10 cellular contexts compared by ENCODE assay signal in the genomic region with DNA sequence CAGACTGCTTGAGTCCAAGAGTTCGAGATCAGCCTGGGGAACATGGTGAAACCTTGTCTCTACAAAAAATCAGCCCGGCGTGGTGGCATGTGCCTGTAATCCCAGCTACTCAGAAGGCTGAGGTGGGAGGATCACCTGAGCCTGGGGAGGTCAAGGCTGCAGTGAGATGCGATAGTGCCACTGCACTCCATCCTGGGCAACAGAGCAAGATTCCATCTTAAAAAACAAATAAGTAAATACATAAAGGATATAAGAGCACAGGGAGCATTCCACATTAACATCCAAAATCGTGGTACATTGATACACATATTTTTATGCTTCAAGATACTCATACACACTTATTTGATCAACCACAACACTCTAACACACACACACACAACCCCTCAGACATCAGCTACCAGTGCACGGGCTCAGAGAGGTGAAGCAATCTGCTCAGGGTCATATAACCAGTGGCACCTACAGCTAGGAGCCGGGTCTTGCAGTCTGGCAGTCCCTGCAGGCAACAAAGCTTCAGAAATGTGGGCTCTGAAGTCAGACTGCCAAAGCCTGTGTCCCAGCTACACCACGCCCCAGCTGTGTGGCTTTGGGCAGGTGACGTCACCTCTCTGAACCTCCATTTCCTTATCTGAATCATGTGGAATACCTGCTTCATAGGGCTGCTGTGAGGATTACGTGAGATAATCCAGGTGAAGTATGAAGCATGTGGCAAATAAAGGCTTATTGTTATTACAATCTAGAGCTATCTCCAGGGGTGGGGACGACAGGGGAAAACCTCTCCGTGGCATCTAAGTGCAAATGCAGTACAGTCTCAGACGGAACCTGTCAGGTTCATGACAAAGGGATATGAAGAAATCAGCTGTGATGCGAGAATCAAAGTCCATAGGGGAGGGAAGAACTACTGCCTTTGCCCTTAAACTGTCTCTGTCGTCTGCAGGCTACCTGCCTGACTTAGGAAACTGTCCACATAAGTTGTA. TPM values are rescaled to one million over a fixed set of nuclear protein-coding genes. Genes with fewer than 3 reads are reported as not detected.
DNase-seq lines count a peak whose midpoint lies in the region; ATAC-seq, FAIRE-seq and TF ChIP-seq lines count a peak whose summit lies in the region.
"Had no signal": no experiment of that assay in that cellular context is flagged by ENCODE, and none has a peak within 500 bp of the region (broad histone marks: within the 10 kb centered on the region; RNA-seq: fewer than 3 reads in every experiment).

No MANE protein-coding gene starts in this region.

- H3K27me3 Mint-ChIP-seq in Calu3 (ENCODE audit: unreplicated experiment) = no peaks in the 10 kb centered on the region
- peaks cover 40% of the 10 kb centered on the region for H3K27me3 Mint-ChIP-seq in T-helper 1 cell treated with Interleukin-12 subunit alpha and Interleukin-12 subunit beta and Interleukin-4 antibody, amounts not matched to agents 30 μg/mL and 1 μg/mL, for 36 hours (ENCODE audit: low read depth)
- peaks cover 6% of the 10 kb centered on the region for H3K27me3 Mint-ChIP-seq in activated naive CD8-positive, alpha-beta T cell treated with anti-CD3 and anti-CD28 coated beads, Interleukin-2, amount 10 ng/mL, durations not matched to agents 7 days and 5 days

- H3K27me3 ChIP-seq in small intestine (ENCODE audit: control insufficient read depth in 2 of 2, insufficient read depth in 2 of 2, low read length in 2 of 2) (peaks cover 0 to 5% of the 10 kb centered on the region in 2 donors), MG63 (no peaks in the 10 kb centered on the region; the same call in 1 of the 2 replicates)

- H3K27ac ChIP-seq in small intestine (ENCODE audit: low read depth in 1 of 2, low read length in 1 of 2) = peak overlapping the region; percentile 73 to 88

- H3K4me3 ChIP-seq in small intestine (ENCODE audit: low read depth in 1 of 2, low read length in 2 of 2) (no peak overlapping the region), MG63 (no peak overlapping the region)

- peaks cover 21% of the 10 kb centered on the region for H3K36me3 Mint-ChIP-seq in Calu3 (ENCODE audit: insufficient read depth, unreplicated experiment)
- no peaks in the 10 kb centered on the region for H3K36me3 Mint-ChIP-seq in T-helper 1 cell treated with Interleukin-12 subunit alpha and Interleukin-12 subunit beta and Interleukin-4 antibody, amounts not matched to agents 30 μg/mL and 1 μg/mL, for 36 hours (ENCODE audit: low read depth)
- H3K36me3 Mint-ChIP-seq in activated naive CD8-positive, alpha-beta T cell treated with anti-CD3 and anti-CD28 coated beads, Interleukin-2, amount 10 ng/mL, durations not matched to agents 7 days and 5 days = peaks cover 2% of the 10 kb centered on the region

- DNase-seq in Calu3 (peak; percentile 82), small intestine (peak; percentile 97), dedifferentiated amniotic fluid mesenchymal stem cell (ENCODE audit: extremely low spot score) (no peak), MG63 (no peak), NCI-H226 (no peak), hypothalamus (lab: John Stamatoyannopoulos, UW) (no peak)
- DNase-seq in activated naive CD8-positive, alpha-beta T cell treated with anti-CD3 and anti-CD28 coated beads, Interleukin-2, amount 10 ng/mL, durations not matched to agents 7 days and 5 days = peak; percentile 72

- peaks cover 0 to 9% of the 10 kb centered on the region in 2 donors for H3K4me1 ChIP-seq in small intestine (ENCODE audit: control insufficient read depth in 2 of 2, insufficient read depth in 1 of 2, low read depth in 1 of 2, low read length in 1 of 2)

- CTCF ChIA-PET in Calu3 (lab: Charles Lee) = interaction anchor here (0.5 to 1.4 kb wide), 10 partner anchors 8 to 394 kb away, joined by 3 to 8 read pairs (median 4); partner anchors contain the start of gene CEP85

- FAIRE-seq in small intestine (lab: Jason Lieb, UNC) = no peak

- intact Hi-C loops in Calu3 (cut with micrococcal nuclease; ENCODE audit: unreplicated experiment) = no loop called here

- POLR2A ChIA-PET in activated naive CD8-positive, alpha-beta T cell treated with anti-CD3 and anti-CD28 coated beads, Interleukin-2, amount 10 ng/mL, durations not matched to agents 7 days and 5 days (lab: Charles Lee) = interaction anchor here (0.6 to 1.9 kb wide), 15 partner anchors 9 to 243 kb away, joined by 3 to 17 read pairs (median 4); no protein-coding TSS in a partner anchor

- peak overlapping the region; percentile 83 for H3K27ac Mint-ChIP-seq in Calu3 (ENCODE audit: unreplicated experiment)
- H3K27ac Mint-ChIP-seq in T-helper 1 cell treated with Interleukin-12 subunit alpha and Interleukin-12 subunit beta and Interleukin-4 antibody, amounts not matched to agents 30 μg/mL and 1 μg/mL, for 36 hours = peak overlapping the region; percentile 65
- H3K27ac Mint-ChIP-seq in activated naive CD8-positive, alpha-beta T cell treated with anti-CD3 and anti-CD28 coated beads, Interleukin-2, amount 10 ng/mL, durations not matched to agents 7 days and 5 days = peak overlapping the region; percentile 76

- no peak for TF ChIP-seq CTCF in Calu3 (IDR thresholded peaks at IDR 0.05; ENCODE audit: unreplicated experiment)

- 25 to 47% (median 30%) methylated on average over 15 of the region's 15 CpGs for WGBS in small intestine, 3 donors

- H3K4me1 Mint-ChIP-seq in Calu3 (ENCODE audit: low read depth, unreplicated experiment) = peaks cover 46% of the 10 kb centered on the region
- H3K4me1 Mint-ChIP-seq in T-helper 1 cell treated with Interleukin-12 subunit alpha and Interleukin-12 subunit beta and Interleukin-4 antibody, amounts not matched to agents 30 μg/mL and 1 μg/mL, for 36 hours (ENCODE audit: low read depth) = peaks cover 40% of the 10 kb centered on the region
- peaks cover 46% of the 10 kb centered on the region for H3K4me1 Mint-ChIP-seq in activated naive CD8-positive, alpha-beta T cell treated with anti-CD3 and anti-CD28 coated beads, Interleukin-2, amount 10 ng/mL, durations not matched to agents 7 days and 5 days

- H3K36me3 ChIP-seq in small intestine (ENCODE audit: control insufficient read depth in 2 of 2, insufficient read depth in 2 of 2, low read length in 2 of 2) (no peaks in the 10 kb centered on the region), MG63 (no peaks in the 10 kb centered on the region)

- ATAC-seq in activated naive CD8-positive, alpha-beta T cell treated with anti-CD3 and anti-CD28 coated beads, Interleukin-2, amount 10 ng/mL, durations not matched to agents 7 days and 5 days (ENCODE audit: low read depth) = peak; percentile 86

- TSS peak; percentile 75 for BruUV-seq in Calu3 (replicated peaks; lab: Mats Ljungman, UMichigan)

- H3K9me3 ChIP-seq in small intestine (ENCODE audit: control insufficient read depth, low read depth) (no peaks in the 10 kb centered on the region), MG63 (no peaks in the 10 kb centered on the region)

- peak overlapping the region; percentile 64 for H3K4me3 Mint-ChIP-seq in Calu3 (ENCODE audit: low read depth, unreplicated experiment)
- peak overlapping the region; percentile 43 for H3K4me3 Mint-ChIP-seq in T-helper 1 cell treated with Interleukin-12 subunit alpha and Interleukin-12 subunit beta and Interleukin-4 antibody, amounts not matched to agents 30 μg/mL and 1 μg/mL, for 36 hours
- peak overlapping the region; percentile 63 for H3K4me3 Mint-ChIP-seq in activated naive CD8-positive, alpha-beta T cell treated with anti-CD3 and anti-CD28 coated beads, Interleukin-2, amount 10 ng/mL, durations not matched to agents 7 days and 5 days

- no peaks in the 10 kb centered on the region for H3K9me3 Mint-ChIP-seq in Calu3 (ENCODE audit: low read depth, unreplicated experiment)
- H3K9me3 Mint-ChIP-seq in T-helper 1 cell treated with Interleukin-12 subunit alpha and Interleukin-12 subunit beta and Interleukin-4 antibody, amounts not matched to agents 30 μg/mL and 1 μg/mL, for 36 hours = no peaks in the 10 kb centered on the region
- H3K9me3 Mint-ChIP-seq in activated naive CD8-positive, alpha-beta T cell treated with anti-CD3 and anti-CD28 coated beads, Interleukin-2, amount 10 ng/mL, durations not matched to agents 7 days and 5 days = no peaks in the 10 kb centered on the region

RNA-seq across cellular contexts. Expression of gene CRYBG2, which starts 4.8 kb away (rescaled TPM):
- total RNA-seq in Calu3 (2022) = 6.4 and 17.6 TPM in 2 replicates
- total RNA-seq in activated naive CD8-positive, alpha-beta T cell treated with anti-CD3 and anti-CD28 coated beads, Interleukin-2, amount 10 ng/mL, durations not matched to agents 7 days and 5 days = 10 to 100 TPM in 1 of 2 experiments, 1 to 10 TPM in 1; 7.9 to 10.3 TPM
- 100 to 1,000 TPM in 2 of 3 donors, 1 to 10 TPM in 1; 6.7 to 267 (median 121) TPM for polyA plus RNA-seq in small intestine
- total RNA-seq in MG63 (2014; rRNA removed; shearing (Covaris generic); ENCODE audit: low replicate concordance) = not detected in 2 replicates

RNA-seq across cellular contexts. Expression of gene ZNF683, which starts 13.9 kb away (rescaled TPM):
- total RNA-seq in Calu3 (2022) = not detected in 2 replicates
- 1 to 10 TPM; 9.3 to 9.9 TPM for total RNA-seq in activated naive CD8-positive, alpha-beta T cell treated with anti-CD3 and anti-CD28 coated beads, Interleukin-2, amount 10 ng/mL, durations not matched to agents 7 days and 5 days
- polyA plus RNA-seq in small intestine = under 1 TPM in 1 of 3 donors, not detected in 2; 0.07 TPM
- total RNA-seq in MG63 (2014; rRNA removed; shearing (Covaris generic); ENCODE audit: low replicate concordance) = not detected in 2 replicates
- total RNA-seq: mesenteric fat pad had no signal

RNA-seq across cellular contexts. Expression of gene CD52, which starts 40.9 kb away (rescaled TPM):
- total RNA-seq in Calu3 (2022) = not detected in 2 replicates
- 1,000 to 10,000 TPM; 1,078 to 1,088 TPM for total RNA-seq in activated naive CD8-positive, alpha-beta T cell treated with anti-CD3 and anti-CD28 coated beads, Interleukin-2, amount 10 ng/mL, durations not matched to agents 7 days and 5 days
- 100 to 1,000 TPM in 1 of 3 donors, 10 to 100 TPM in 2; 31.1 to 116 (median 42.5) TPM for polyA plus RNA-seq in small intestine
- not detected in 2 replicates for total RNA-seq in MG63 (2014; rRNA removed; shearing (Covaris generic); ENCODE audit: low replicate concordance)

RNA-seq across cellular contexts. Expression of gene LIN28A, which starts 51.9 kb away (rescaled TPM):
- total RNA-seq in Calu3 (2022) = not detected in 2 replicates
- not detected for total RNA-seq in activated naive CD8-positive, alpha-beta T cell treated with anti-CD3 and anti-CD28 coated beads, Interleukin-2, amount 10 ng/mL, durations not matched to agents 7 days and 5 days
- polyA plus RNA-seq in small intestine = not detected
- total RNA-seq in MG63 (2014; rRNA removed; shearing (Covaris generic); ENCODE audit: low replicate concordance) = not detected in 2 replicates
- total RNA-seq: mesenteric fat pad had no signal
- polyA plus RNA-seq: adipose tissue had no signal

RNA-seq across cellular contexts. Expression of gene UBXN11, which starts 52.3 kb away (rescaled TPM):
- 24.0 and 32.0 TPM in 2 replicates for total RNA-seq in Calu3 (2022)
- 10 to 100 TPM; 60.5 to 64.1 TPM for total RNA-seq in activated naive CD8-positive, alpha-beta T cell treated with anti-CD3 and anti-CD28 coated beads, Interleukin-2, amount 10 ng/mL, durations not matched to agents 7 days and 5 days
- polyA plus RNA-seq in small intestine = 10 to 100 TPM in 1 of 3 donors, 1 to 10 TPM in 2; 1.1 to 20.2 (median 2.7) TPM
- 3.9 and 6.1 TPM in 2 replicates for total RNA-seq in MG63 (2014; rRNA removed; shearing (Covaris generic); ENCODE audit: low replicate concordance)

Comparison
In these comparisons a context has a peak if more than half of its experiments do, and no peak if none do; other contexts are left out.
1. DNase-seq: peak in Calu3 (single experiment), activated naive CD8-positive, alpha-beta T cell treated with anti-CD3 and anti-CD28 coated beads, Interleukin-2, amount 10 ng/mL, durations not matched to agents 7 days and 5 days (single experiment) and small intestine (single experiment); none in dedifferentiated amniotic fluid mesenchymal stem cell (single experiment), MG63 (single experiment), NCI-H226 (single experiment) and hypothalamus (0 of 51).
2. RNA of gene ZNF683, which starts 13.9 kb away (total RNA-seq): 9.3 to 9.9 TPM in activated naive CD8-positive, alpha-beta T cell treated with anti-CD3 and anti-CD28 coated beads, Interleukin-2, amount 10 ng/mL, durations not matched to agents 7 days and 5 days; not detected in Calu3 and not detected in MG63; every median in the first group is over 10 times any median in the second.
3. RNA of gene CD52, which starts 40.9 kb away (total RNA-seq): 1,078 to 1,088 TPM in activated naive CD8-positive, alpha-beta T cell treated with anti-CD3 and anti-CD28 coated beads, Interleukin-2, amount 10 ng/mL, durations not matched to agents 7 days and 5 days; not detected in Calu3 and not detected in MG63; every median in the first group is over 1,000 times any median in the second.
4. Peak in every context shown above with its lines, with median percentiles within 50 percentile points of each other: H3K27ac Mint-ChIP-seq and H3K4me3 Mint-ChIP-seq.